ENCODE assay signal across 23 cellular contexts in genomic region chr11:128271401-128271800, GRCh38.
DNase-seq lines count a peak whose midpoint lies in the region; ATAC-seq and TF ChIP-seq lines count a peak whose summit lies in the region.
"Had no signal": no experiment of that assay in that cellular context is flagged by ENCODE, and none has a peak within 500 bp of the region (broad histone marks: within the 10 kb centered on the region; RNA-seq: fewer than 3 reads in every experiment).

No MANE protein-coding gene starts in this region.

- peak overlapping the region; percentile 3 for H3K4me3 Mint-ChIP-seq in CD4-positive, alpha-beta T cell
- H3K4me3 Mint-ChIP-seq in central memory CD8-positive, alpha-beta T cell: peak overlapping the region; percentile 21
- H3K4me3 Mint-ChIP-seq in memory B cell: peak overlapping the region; percentile 46
- H3K4me3 Mint-ChIP-seq: stimulated activated naive CD8-positive, alpha-beta T cell treated with anti-CD3 and anti-CD28 coated beads, Interleukin-15, amount 100 ng/mL, for 72 hours had no signal

- CTCF ChIA-PET in CD4-positive, alpha-beta T cell (lab: Charles Lee): interaction anchor here (0.9 kb wide), 1 partner anchor 359 kb away, joined by 3 read pairs; no protein-coding TSS in a partner anchor

- no peak overlapping the region for H3K27ac ChIP-seq in CD4-positive, alpha-beta T cell (ENCODE audit: low read depth, low read length)
- H3K27ac ChIP-seq in left ventricle myocardium inferior (replicated peaks): no peak overlapping the region
- H3K27ac ChIP-seq: esophagus muscularis mucosa, tibial nerve had no signal

- POLR2A ChIA-PET in CD4-positive, alpha-beta T cell (lab: Charles Lee): interaction anchor here (1.2 to 1.3 kb wide), 2 partner anchors 11 to 78 kb away, joined by 3 read pairs; no protein-coding TSS in a partner anchor

- peak; percentile 65 for ATAC-seq in CD4-positive, alpha-beta T cell (ENCODE audit: poor library complexity)
- ATAC-seq in central memory CD8-positive, alpha-beta T cell (replicated peaks; ENCODE audit: extremely low read depth, poor library complexity, severe bottlenecking): peak; percentile 86
- peak; percentile 83 for ATAC-seq in memory B cell (ENCODE audit: low read depth)
- no peak for ATAC-seq in HG03432 (IDR thresholded peaks at IDR 0.05; ENCODE audit: unreplicated experiment)
- ATAC-seq: left colon; Right ventricle myocardium inferior; stimulated activated naive CD8-positive, alpha-beta T cell treated with anti-CD3 and anti-CD28 coated beads, Interleukin-15, amount 100 ng/mL, for 72 hours had no signal

- H3K4me1 Mint-ChIP-seq in CD4-positive, alpha-beta T cell (ENCODE audit: low read depth): peaks cover 35% of the 10 kb centered on the region
- H3K4me1 Mint-ChIP-seq in central memory CD8-positive, alpha-beta T cell: peaks cover 29% of the 10 kb centered on the region
- peaks cover 41% of the 10 kb centered on the region for H3K4me1 Mint-ChIP-seq in memory B cell

- no peaks in the 10 kb centered on the region for H3K36me3 Mint-ChIP-seq in CD4-positive, alpha-beta T cell (ENCODE audit: low read depth)
- peaks cover 5% of the 10 kb centered on the region for H3K36me3 Mint-ChIP-seq in central memory CD8-positive, alpha-beta T cell (ENCODE audit: insufficient read depth)
- no peaks in the 10 kb centered on the region for H3K36me3 Mint-ChIP-seq in memory B cell

- intact Hi-C loops in CD4-positive, alpha-beta T cell (cut with DNase I, micrococcal nuclease): loop anchor here (5.0 kb wide), 2 partner anchors 69 to 74 kb away; no protein-coding TSS in a partner anchor
- intact Hi-C loops in left ventricle myocardium inferior (cut with micrococcal nuclease): no loop called here

- peaks cover 5% of the 10 kb centered on the region for H3K4me1 ChIP-seq in left ventricle myocardium inferior
- H3K4me1 ChIP-seq: tibial nerve had no signal

- TF ChIP-seq CTCF in CD4-positive, alpha-beta T cell (IDR thresholded peaks at IDR 0.05): no peak
- TF ChIP-seq CTCF in left ventricle myocardium inferior (IDR thresholded peaks at IDR 0.05; ENCODE audit: borderline replicate concordance): no peak

- no peak overlapping the region for H3K4me3 ChIP-seq in left ventricle myocardium inferior
- H3K4me3 ChIP-seq: esophagus muscularis mucosa, tibial nerve had no signal

- DNase-seq in CD4-positive, alpha-beta T cell: no peak
- peak; percentile 19 for DNase-seq in KG1 (lab: John Stamatoyannopoulos, UW)
- no peak for DNase-seq in central memory CD8-positive, alpha-beta T cell (ENCODE audit: low spot score in 2 of 2)
- peak in 1 of 2 donors; percentile 46 for DNase-seq in memory B cell (ENCODE audit: low spot score in 2 of 2)
- no peak for DNase-seq in medulla oblongata (ENCODE audit: extremely low spot score)
- DNase-seq in activated CD4-positive, CD25-positive, alpha-beta regulatory T cell treated with anti-CD3 and anti-CD28 coated beads, Interleukin-2, amount 50 U/mL, for 72 hours: no peak
- DNase-seq in left ventricle myocardium inferior: no peak
- DNase-seq: activated CD8-positive, alpha-beta memory T cell treated with anti-CD3 and anti-CD28 coated beads, Interleukin-2, amount 50 U/mL, for 48 hours; activated gamma-delta T cell; EL; HCEC 1CT; left colon; NCI-H1417; NCI-H2107; NCI-H524 treated with DMSO at 0.1 percent for 48 hours; occipital lobe; retina; stimulated activated CD4-positive, alpha-beta T cell treated with anti-CD3 and anti-CD28 coated beads, Interleukin-4, amount 100 ng/mL, for 1 hour; stimulated activated naive CD8-positive, alpha-beta T cell treated with anti-CD3 and anti-CD28 coated beads, Interleukin-15, amount 100 ng/mL, for 72 hours had no signal

- H3K27me3 ChIP-seq in CD4-positive, alpha-beta T cell (ENCODE audit: control insufficient read depth, insufficient read depth, low read length): no peaks in the 10 kb centered on the region
- no peaks in the 10 kb centered on the region for H3K27me3 ChIP-seq in left ventricle myocardium inferior (ENCODE audit: low read depth)
- H3K27me3 ChIP-seq: esophagus muscularis mucosa, tibial nerve had no signal

- H3K9me3 ChIP-seq in CD4-positive, alpha-beta T cell (ENCODE audit: control insufficient read depth, low read length): no peaks in the 10 kb centered on the region
- peaks cover 4% of the 10 kb centered on the region for H3K9me3 ChIP-seq in left ventricle myocardium inferior (replicated peaks)
- H3K9me3 ChIP-seq: esophagus muscularis mucosa had no signal

- no peaks in the 10 kb centered on the region for H3K27me3 Mint-ChIP-seq in CD4-positive, alpha-beta T cell
- H3K27me3 Mint-ChIP-seq in central memory CD8-positive, alpha-beta T cell: no peaks in the 10 kb centered on the region
- no peaks in the 10 kb centered on the region for H3K27me3 Mint-ChIP-seq in memory B cell
- H3K27me3 Mint-ChIP-seq: stimulated activated naive CD8-positive, alpha-beta T cell treated with anti-CD3 and anti-CD28 coated beads, Interleukin-15, amount 100 ng/mL, for 72 hours had no signal

- H3K27ac Mint-ChIP-seq in CD4-positive, alpha-beta T cell: peak overlapping the region; percentile 85
- H3K27ac Mint-ChIP-seq in central memory CD8-positive, alpha-beta T cell (ENCODE audit: low read depth): peak overlapping the region; percentile 95
- peak overlapping the region; percentile 100 for H3K27ac Mint-ChIP-seq in memory B cell
- H3K27ac Mint-ChIP-seq: stimulated activated naive CD8-positive, alpha-beta T cell treated with anti-CD3 and anti-CD28 coated beads, Interleukin-15, amount 100 ng/mL, for 72 hours had no signal

- H3K9me3 Mint-ChIP-seq in CD4-positive, alpha-beta T cell: no peaks in the 10 kb centered on the region
- no peaks in the 10 kb centered on the region for H3K9me3 Mint-ChIP-seq in central memory CD8-positive, alpha-beta T cell
- no peaks in the 10 kb centered on the region for H3K9me3 Mint-ChIP-seq in memory B cell
- H3K9me3 Mint-ChIP-seq: stimulated activated naive CD8-positive, alpha-beta T cell treated with anti-CD3 and anti-CD28 coated beads, Interleukin-15, amount 100 ng/mL, for 72 hours had no signal

- no peaks in the 10 kb centered on the region for H3K36me3 ChIP-seq in left ventricle myocardium inferior
- H3K36me3 ChIP-seq: esophagus muscularis mucosa, tibial nerve had no signal
